1 cellular context compared by ENCODE assay signal in the genomic region with DNA sequence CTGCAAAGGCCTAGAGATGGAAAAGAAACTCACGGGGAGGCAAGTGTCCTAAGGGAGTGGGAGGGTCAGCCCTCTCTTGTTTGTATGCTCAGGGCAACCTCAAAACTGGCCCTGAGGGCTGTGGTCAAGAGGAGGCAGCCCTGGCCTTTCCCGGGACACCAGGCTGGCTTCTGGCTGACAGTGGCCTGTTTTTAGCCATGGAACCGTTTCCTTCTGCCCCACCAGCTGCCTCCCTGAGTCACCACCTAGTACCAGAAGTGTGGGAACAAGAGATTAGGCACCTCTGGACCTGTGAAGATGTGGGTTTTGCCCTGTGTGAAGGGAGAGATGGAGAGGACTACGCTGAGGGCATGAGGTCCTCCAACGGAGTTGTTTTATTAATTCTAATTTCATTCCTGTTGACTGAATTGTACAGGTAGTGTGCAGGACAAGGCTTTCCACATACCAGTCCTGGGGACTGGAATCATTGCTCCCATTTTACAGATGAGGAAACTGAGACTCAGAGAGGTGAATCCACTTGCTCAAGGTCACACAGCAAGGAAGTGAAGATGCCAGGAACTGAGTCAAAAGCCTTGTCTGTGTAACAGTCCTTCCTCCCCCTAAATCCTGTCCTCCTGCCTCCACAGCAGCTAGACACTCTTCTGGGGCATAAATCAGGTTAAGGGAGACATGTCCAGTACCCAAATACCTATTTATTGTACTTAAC.
A peak's percentile ranks its signal among the peaks of the same experiment; 100 is the strongest.
TF ChIP-seq lines count a peak whose summit lies in the region.

No MANE protein-coding gene starts in this region.

TF ChIP-seq in HepG2, 621 proteins besides CTCF, POLR2A, EP300 and RAD21 (continues in another document):
- no peak for TF ChIP-seq SP140L (CRISPR knock-in tag; IDR thresholded peaks at IDR 0.05; ENCODE audit: borderline replicate concordance)
- no peak for TF ChIP-seq KIAA2018 (CRISPR knock-in tag; IDR thresholded peaks at IDR 0.05; ENCODE audit: borderline replicate concordance)
- TF ChIP-seq, protein P1, sequence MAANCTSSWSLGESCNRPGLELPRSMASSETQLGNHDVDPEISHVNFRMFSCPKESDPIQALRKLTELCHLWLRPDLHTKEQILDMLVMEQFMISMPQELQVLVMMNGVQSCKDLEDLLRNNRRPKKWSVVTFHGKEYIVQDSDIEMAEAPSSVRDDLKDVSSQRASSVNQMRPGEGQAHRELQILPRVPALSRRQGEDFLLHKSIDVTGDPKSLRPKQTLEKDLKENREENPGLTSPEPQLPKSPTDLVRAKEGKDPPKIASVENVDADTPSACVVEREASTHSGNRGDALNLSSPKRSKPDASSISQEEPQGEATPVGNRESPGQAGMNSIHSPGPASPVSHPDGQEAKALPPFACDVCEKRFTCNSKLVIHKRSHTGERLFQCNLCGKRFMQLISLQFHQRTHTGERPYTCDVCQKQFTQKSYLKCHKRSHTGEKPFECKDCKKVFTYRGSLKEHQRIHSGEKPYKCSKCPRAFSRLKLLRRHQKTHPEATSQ (CRISPR knock-in tag; IDR thresholded peaks at IDR 0.05; ENCODE audit: borderline replicate concordance): no peak
- no peak for TF ChIP-seq YEATS2 (CRISPR knock-in tag; IDR thresholded peaks at IDR 0.05; ENCODE audit: borderline replicate concordance)
- no peak for TF ChIP-seq ESRRA (CRISPR knock-in tag; IDR thresholded peaks at IDR 0.05; ENCODE audit: low read depth)
- peak; percentile 67 for TF ChIP-seq ZMYM3 (CRISPR knock-in tag; IDR thresholded peaks at IDR 0.05)
- no peak for TF ChIP-seq CSRNP1 (CRISPR knock-in tag; IDR thresholded peaks at IDR 0.05)
- TF ChIP-seq DPF2 (CRISPR knock-in tag; IDR thresholded peaks at IDR 0.05; ENCODE audit: borderline replicate concordance, low read depth): no peak
- 0 out of 2 replicates have a peak, but pooled peaks have one; percentile 50 for TF ChIP-seq ADNP (CRISPR knock-in tag; IDR thresholded peaks at IDR 0.05)
- no peak for TF ChIP-seq E2F1 (CRISPR knock-in tag; IDR thresholded peaks at IDR 0.05)
- no peak for TF ChIP-seq BRD4 (CRISPR knock-in tag; IDR thresholded peaks at IDR 0.05)
- no peak for TF ChIP-seq PAWR (CRISPR knock-in tag; IDR thresholded peaks at IDR 0.05; ENCODE audit: borderline replicate concordance)
- TF ChIP-seq NR2F2 (IDR thresholded peaks at IDR 0.05; ENCODE audit: borderline replicate concordance, low read depth): no peak
- TF ChIP-seq, protein P2, sequence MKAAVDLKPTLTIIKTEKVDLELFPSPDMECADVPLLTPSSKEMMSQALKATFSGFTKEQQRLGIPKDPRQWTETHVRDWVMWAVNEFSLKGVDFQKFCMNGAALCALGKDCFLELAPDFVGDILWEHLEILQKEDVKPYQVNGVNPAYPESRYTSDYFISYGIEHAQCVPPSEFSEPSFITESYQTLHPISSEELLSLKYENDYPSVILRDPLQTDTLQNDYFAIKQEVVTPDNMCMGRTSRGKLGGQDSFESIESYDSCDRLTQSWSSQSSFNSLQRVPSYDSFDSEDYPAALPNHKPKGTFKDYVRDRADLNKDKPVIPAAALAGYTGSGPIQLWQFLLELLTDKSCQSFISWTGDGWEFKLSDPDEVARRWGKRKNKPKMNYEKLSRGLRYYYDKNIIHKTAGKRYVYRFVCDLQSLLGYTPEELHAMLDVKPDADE (CRISPR knock-in tag; IDR thresholded peaks at IDR 0.05): no peak
- no peak for TF ChIP-seq GLI4 (CRISPR knock-in tag; IDR thresholded peaks at IDR 0.05; ENCODE audit: borderline replicate concordance)
- no peak for TF ChIP-seq ATF1 (CRISPR knock-in tag; IDR thresholded peaks at IDR 0.05)
- no peak for TF ChIP-seq ERF (CRISPR knock-in tag; IDR thresholded peaks at IDR 0.05)
- no peak for TF ChIP-seq ZMAT3 (CRISPR knock-in tag; conservative IDR thresholded peaks at IDR 0.05)
- TF ChIP-seq GATAD2A (CRISPR knock-in tag; IDR thresholded peaks at IDR 0.05): no peak
- no peak for TF ChIP-seq YEATS4 (CRISPR knock-in tag; IDR thresholded peaks at IDR 0.05; ENCODE audit: borderline replicate concordance)
- TF ChIP-seq ZNF629 (CRISPR knock-in tag; conservative IDR thresholded peaks at IDR 0.05): peak; percentile 93
- no peak for TF ChIP-seq PAX8 (CRISPR knock-in tag; IDR thresholded peaks at IDR 0.05; ENCODE audit: borderline replicate concordance)
- no peak for TF ChIP-seq ZNF326 (CRISPR knock-in tag; IDR thresholded peaks at IDR 0.05; ENCODE audit: borderline replicate concordance)
- no peak for TF ChIP-seq ZNF558 (CRISPR knock-in tag; IDR thresholded peaks at IDR 0.05; ENCODE audit: borderline replicate concordance)
- no peak for TF ChIP-seq NFE2 (CRISPR knock-in tag; IDR thresholded peaks at IDR 0.05)
- TF ChIP-seq KDM1A (CRISPR knock-in tag; IDR thresholded peaks at IDR 0.05): 0 out of 2 replicates have a peak, but pooled peaks have one; percentile 12
- TF ChIP-seq, protein P3, sequence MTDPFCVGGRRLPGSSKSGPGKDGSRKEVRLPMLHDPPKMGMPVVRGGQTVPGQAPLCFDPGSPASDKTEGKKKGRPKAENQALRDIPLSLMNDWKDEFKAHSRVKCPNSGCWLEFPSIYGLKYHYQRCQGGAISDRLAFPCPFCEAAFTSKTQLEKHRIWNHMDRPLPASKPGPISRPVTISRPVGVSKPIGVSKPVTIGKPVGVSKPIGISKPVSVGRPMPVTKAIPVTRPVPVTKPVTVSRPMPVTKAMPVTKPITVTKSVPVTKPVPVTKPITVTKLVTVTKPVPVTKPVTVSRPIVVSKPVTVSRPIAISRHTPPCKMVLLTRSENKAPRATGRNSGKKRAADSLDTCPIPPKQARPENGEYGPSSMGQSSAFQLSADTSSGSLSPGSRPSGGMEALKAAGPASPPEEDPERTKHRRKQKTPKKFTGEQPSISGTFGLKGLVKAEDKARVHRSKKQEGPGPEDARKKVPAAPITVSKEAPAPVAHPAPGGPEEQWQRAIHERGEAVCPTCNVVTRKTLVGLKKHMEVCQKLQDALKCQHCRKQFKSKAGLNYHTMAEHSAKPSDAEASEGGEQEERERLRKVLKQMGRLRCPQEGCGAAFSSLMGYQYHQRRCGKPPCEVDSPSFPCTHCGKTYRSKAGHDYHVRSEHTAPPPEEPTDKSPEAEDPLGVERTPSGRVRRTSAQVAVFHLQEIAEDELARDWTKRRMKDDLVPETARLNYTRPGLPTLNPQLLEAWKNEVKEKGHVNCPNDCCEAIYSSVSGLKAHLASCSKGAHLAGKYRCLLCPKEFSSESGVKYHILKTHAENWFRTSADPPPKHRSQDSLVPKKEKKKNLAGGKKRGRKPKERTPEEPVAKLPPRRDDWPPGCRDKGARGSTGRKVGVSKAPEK (CRISPR knock-in tag; IDR thresholded peaks at IDR 0.05; ENCODE audit: borderline replicate concordance): no peak
- no peak for TF ChIP-seq KLF13 (CRISPR knock-in tag; IDR thresholded peaks at IDR 0.05)
- peak; percentile 39; the same call in 1 of the 2 replicates for TF ChIP-seq CHD4 (IDR thresholded peaks at IDR 0.05; ENCODE audit: borderline replicate concordance, low read length)
- no peak for TF ChIP-seq DMTF1 (CRISPR knock-in tag; IDR thresholded peaks at IDR 0.05)
- no peak for TF ChIP-seq NONO (IDR thresholded peaks at IDR 0.05)
- no peak for TF ChIP-seq NONO (CRISPR knock-in tag; conservative IDR thresholded peaks at IDR 0.05)
